Comparison of ENCODE assay signal across 32 cellular contexts in the genomic region with DNA sequence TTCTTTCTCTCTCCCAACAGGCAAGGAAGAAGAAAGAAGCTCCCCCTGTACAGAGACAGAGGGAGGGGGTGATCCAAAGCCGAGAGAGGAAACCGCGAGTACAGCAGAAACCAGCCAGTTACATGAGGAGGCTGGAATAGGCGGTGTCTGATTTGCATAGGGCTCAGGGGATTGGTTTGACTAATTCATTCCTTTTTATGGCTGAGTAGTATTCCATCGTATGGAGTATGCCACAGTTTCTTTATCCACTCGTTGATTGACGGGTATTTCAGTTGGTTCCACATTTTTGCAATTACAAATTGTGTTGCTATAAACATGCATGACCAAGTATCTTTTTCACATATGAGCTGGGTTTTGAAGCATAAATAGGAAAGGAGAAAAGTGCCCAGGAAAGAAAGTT. TPM values are rescaled to one million over a fixed set of nuclear protein-coding genes. Genes with fewer than 3 reads are reported as not detected.
"Had no signal": no experiment of that assay in that cellular context is flagged by ENCODE, and none has a peak within 500 bp of the region (broad histone marks: within the 10 kb centered on the region; RNA-seq: fewer than 3 reads in every experiment).

No MANE protein-coding gene starts in this region.

- H3K27ac ChIP-seq: brain microvascular endothelial cell, esophagus muscularis mucosa, foreskin keratinocyte, gastroesophageal sphincter, WERI-Rb-1 had no signal

- H3K9me3 ChIP-seq: esophagus muscularis mucosa, gastroesophageal sphincter had no signal

- FAIRE-seq: astrocyte, colon had no signal

- H3K36me3 ChIP-seq: brain microvascular endothelial cell, esophagus muscularis mucosa, gastroesophageal sphincter, WERI-Rb-1 had no signal

- ATAC-seq: activated CD4-positive, CD25-positive, alpha-beta regulatory T cell treated with anti-CD3 and anti-CD28 coated beads, Interleukin-2, amount 50 U/mL, for 24 hours; activated CD8-positive, alpha-beta T cell treated with anti-CD3 and anti-CD28 coated beads for 36 hours; activated T-cell treated with anti-CD3 and anti-CD28 coated beads, Interleukin-2, amount 50 U/mL, for 4 hours; activated T-helper 17 cell treated with anti-CD3 and anti-CD28 coated beads, Interleukin-2, amount 50 U/mL, for 72 hours; effector memory CD8-positive, alpha-beta T cell; foreskin keratinocyte; gastroesophageal sphincter had no signal

- H3K27me3 ChIP-seq: brain microvascular endothelial cell, esophagus muscularis mucosa, gastroesophageal sphincter had no signal

- H3K4me1 ChIP-seq: foreskin keratinocyte had no signal

- H3K4me3 ChIP-seq: esophagus muscularis mucosa, gastroesophageal sphincter had no signal

- DNase-seq: activated B cell treated with CpG ODN at 0.5 μM for 24 hours; activated CD4-positive, alpha-beta T cell treated with anti-CD3 and anti-CD28 coated beads for 48 hours; activated CD4-positive, alpha-beta T cell treated with anti-CD3 and anti-CD28 coated beads, Interleukin-2, amount 50 U/mL, for 1 hour; activated CD4-positive, alpha-beta T cell treated with anti-CD3 and anti-CD28 coated beads, Interleukin-2, amount 50 U/mL, for 48 hours; activated CD8-positive, alpha-beta memory T cell treated with anti-CD3 and anti-CD28 coated beads for 24 hours; activated CD8-positive, alpha-beta T cell treated with anti-CD3 and anti-CD28 coated beads for 36 hours; activated effector memory CD4-positive, alpha-beta T cell treated with Interleukin-2 at 50 U/mL for 16 hours; activated gamma-delta T cell treated with Interleukin-2 at 50 U/mL for 16 hours; activated naive CD4-positive, alpha-beta T cell treated with anti-CD3 and anti-CD28 coated beads, Interleukin-2, amount 50 U/mL, for 16 hours; activated naive CD4-positive, alpha-beta T cell treated with Interleukin-2 at 50 U/mL for 16 hours; activated T-cell treated with anti-CD3 and anti-CD28 coated beads, Interleukin-2, amount 50 U/mL, for 4 hours; amniotic stem cell; anterior cingulate cortex; brain microvascular endothelial cell; caudate nucleus; cortex of kidney; dermis blood vessel endothelial cell; effector CD4-positive, alpha-beta T cell; effector memory CD8-positive, alpha-beta T cell; erythroblast; foreskin keratinocyte; head of caudate nucleus; T-helper 2 cell; WERI-Rb-1 had no signal

RNA-seq across cellular contexts. Expression of a gene that starts 34.2 kb away (rescaled TPM):
- total RNA-seq: astrocyte, chondrocyte, dermis blood vessel endothelial cell, foreskin keratinocyte, gastroesophageal sphincter, glomerular endothelial cell had no signal
